ENCODE assay signal across 2 cellular contexts in genomic region chr17:18951941-18952842, GRCh38.
TF ChIP-seq lines count a peak whose summit lies in the region.

SLC5A10 (plus strand) TSS chr17:18952165; CDS start chr17:18952206, 41 bp downstream.

TF ChIP-seq in IMR-90, 13 proteins besides CTCF, POLR2A, EP300 and RAD21:
- TF ChIP-seq SMC3 (IDR thresholded peaks at IDR 0.05; ENCODE audit: low read depth, low read length) = peak; percentile 19; the same call in 1 of the 2 replicates
- TF ChIP-seq MAZ (IDR thresholded peaks at IDR 0.05; ENCODE audit: borderline replicate concordance, low read depth, low read length) = no peak

TF ChIP-seq in H1, 55 proteins besides CTCF, POLR2A, EP300 and RAD21:
- TF ChIP-seq HDAC6 (IDR thresholded peaks at IDR 0.05; ENCODE audit: low read depth, low read length) = no peak
- TF ChIP-seq RXRA (IDR thresholded peaks at IDR 0.05; ENCODE audit: insufficient read depth, low read depth, low read length) = no peak
- TF ChIP-seq, protein P1, sequence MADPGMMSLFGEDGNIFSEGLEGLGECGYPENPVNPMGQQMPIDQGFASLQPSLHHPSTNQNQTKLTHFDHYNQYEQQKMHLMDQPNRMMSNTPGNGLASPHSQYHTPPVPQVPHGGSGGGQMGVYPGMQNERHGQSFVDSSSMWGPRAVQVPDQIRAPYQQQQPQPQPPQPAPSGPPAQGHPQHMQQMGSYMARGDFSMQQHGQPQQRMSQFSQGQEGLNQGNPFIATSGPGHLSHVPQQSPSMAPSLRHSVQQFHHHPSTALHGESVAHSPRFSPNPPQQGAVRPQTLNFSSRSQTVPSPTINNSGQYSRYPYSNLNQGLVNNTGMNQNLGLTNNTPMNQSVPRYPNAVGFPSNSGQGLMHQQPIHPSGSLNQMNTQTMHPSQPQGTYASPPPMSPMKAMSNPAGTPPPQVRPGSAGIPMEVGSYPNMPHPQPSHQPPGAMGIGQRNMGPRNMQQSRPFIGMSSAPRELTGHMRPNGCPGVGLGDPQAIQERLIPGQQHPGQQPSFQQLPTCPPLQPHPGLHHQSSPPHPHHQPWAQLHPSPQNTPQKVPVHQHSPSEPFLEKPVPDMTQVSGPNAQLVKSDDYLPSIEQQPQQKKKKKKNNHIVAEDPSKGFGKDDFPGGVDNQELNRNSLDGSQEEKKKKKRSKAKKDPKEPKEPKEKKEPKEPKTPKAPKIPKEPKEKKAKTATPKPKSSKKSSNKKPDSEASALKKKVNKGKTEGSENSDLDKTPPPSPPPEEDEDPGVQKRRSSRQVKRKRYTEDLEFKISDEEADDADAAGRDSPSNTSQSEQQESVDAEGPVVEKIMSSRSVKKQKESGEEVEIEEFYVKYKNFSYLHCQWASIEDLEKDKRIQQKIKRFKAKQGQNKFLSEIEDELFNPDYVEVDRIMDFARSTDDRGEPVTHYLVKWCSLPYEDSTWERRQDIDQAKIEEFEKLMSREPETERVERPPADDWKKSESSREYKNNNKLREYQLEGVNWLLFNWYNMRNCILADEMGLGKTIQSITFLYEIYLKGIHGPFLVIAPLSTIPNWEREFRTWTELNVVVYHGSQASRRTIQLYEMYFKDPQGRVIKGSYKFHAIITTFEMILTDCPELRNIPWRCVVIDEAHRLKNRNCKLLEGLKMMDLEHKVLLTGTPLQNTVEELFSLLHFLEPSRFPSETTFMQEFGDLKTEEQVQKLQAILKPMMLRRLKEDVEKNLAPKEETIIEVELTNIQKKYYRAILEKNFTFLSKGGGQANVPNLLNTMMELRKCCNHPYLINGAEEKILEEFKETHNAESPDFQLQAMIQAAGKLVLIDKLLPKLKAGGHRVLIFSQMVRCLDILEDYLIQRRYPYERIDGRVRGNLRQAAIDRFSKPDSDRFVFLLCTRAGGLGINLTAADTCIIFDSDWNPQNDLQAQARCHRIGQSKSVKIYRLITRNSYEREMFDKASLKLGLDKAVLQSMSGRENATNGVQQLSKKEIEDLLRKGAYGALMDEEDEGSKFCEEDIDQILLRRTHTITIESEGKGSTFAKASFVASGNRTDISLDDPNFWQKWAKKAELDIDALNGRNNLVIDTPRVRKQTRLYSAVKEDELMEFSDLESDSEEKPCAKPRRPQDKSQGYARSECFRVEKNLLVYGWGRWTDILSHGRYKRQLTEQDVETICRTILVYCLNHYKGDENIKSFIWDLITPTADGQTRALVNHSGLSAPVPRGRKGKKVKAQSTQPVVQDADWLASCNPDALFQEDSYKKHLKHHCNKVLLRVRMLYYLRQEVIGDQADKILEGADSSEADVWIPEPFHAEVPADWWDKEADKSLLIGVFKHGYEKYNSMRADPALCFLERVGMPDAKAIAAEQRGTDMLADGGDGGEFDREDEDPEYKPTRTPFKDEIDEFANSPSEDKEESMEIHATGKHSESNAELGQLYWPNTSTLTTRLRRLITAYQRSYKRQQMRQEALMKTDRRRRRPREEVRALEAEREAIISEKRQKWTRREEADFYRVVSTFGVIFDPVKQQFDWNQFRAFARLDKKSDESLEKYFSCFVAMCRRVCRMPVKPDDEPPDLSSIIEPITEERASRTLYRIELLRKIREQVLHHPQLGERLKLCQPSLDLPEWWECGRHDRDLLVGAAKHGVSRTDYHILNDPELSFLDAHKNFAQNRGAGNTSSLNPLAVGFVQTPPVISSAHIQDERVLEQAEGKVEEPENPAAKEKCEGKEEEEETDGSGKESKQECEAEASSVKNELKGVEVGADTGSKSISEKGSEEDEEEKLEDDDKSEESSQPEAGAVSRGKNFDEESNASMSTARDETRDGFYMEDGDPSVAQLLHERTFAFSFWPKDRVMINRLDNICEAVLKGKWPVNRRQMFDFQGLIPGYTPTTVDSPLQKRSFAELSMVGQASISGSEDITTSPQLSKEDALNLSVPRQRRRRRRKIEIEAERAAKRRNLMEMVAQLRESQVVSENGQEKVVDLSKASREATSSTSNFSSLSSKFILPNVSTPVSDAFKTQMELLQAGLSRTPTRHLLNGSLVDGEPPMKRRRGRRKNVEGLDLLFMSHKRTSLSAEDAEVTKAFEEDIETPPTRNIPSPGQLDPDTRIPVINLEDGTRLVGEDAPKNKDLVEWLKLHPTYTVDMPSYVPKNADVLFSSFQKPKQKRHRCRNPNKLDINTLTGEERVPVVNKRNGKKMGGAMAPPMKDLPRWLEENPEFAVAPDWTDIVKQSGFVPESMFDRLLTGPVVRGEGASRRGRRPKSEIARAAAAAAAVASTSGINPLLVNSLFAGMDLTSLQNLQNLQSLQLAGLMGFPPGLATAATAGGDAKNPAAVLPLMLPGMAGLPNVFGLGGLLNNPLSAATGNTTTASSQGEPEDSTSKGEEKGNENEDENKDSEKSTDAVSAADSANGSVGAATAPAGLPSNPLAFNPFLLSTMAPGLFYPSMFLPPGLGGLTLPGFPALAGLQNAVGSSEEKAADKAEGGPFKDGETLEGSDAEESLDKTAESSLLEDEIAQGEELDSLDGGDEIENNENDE (IDR thresholded peaks at IDR 0.05; ENCODE audit: insufficient replicate concordance, low read length) = no peak
- TF ChIP-seq SUZ12 (IDR thresholded peaks at IDR 0.05; ENCODE audit: low read length) = no peak
- TF ChIP-seq SIX5 (IDR thresholded peaks at IDR 0.05; ENCODE audit: low read depth, low read length) = no peak
- TF ChIP-seq GTF2F1 (IDR thresholded peaks at IDR 0.05; ENCODE audit: borderline replicate concordance, low read depth, low read length) = no peak
- TF ChIP-seq PHF8 (conservative IDR thresholded peaks at IDR 0.05; ENCODE audit: low read depth, low read length) = no peak
- TF ChIP-seq POLR2AphosphoS5 (IDR thresholded peaks at IDR 0.05; ENCODE audit: low read depth, low read length) = no peak
- TF ChIP-seq GABPA (IDR thresholded peaks at IDR 0.05; ENCODE audit: borderline replicate concordance, insufficient read depth, low read length) = no peak
- no peak for TF ChIP-seq NRF1 (IDR thresholded peaks at IDR 0.05; ENCODE audit: low read depth, low read length)
